Comparison of ENCODE assay signal across 10 cellular contexts in the genomic region with DNA sequence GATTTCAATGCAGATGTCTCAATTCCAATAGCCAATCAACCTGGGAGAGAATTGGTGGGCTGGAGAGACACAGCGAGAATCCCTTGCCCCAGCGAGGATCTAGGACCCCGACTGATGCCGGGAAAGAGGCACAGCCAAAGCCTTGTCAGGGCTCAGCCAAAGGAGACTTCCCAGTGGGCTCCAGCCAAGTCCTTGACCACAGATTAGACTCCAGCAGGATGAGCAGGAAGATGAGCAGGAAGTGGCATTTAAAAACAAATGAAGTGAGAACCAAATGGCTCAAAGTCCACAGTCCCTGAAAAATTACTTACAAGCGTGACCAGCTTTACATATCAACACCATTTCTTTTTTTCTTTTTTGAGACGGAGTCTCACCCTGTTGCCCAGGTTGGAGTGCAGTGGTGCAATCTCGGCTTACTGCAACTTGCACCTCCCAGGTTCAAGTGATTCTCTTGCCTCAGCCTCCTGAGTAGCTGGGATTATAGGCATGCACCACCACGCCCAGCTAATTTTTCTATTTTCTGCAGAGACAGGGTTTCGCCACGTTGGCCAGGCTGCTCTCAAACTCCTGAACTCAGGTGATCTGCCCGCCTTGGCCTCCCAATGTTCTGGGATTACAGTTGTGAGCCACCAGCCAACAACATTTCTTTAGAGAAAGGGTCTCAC. TPM values are rescaled to one million over a fixed set of nuclear protein-coding genes. Genes with fewer than 3 reads are reported as not detected.
DNase-seq lines count a peak whose midpoint lies in the region; ATAC-seq and TF ChIP-seq lines count a peak whose summit lies in the region.
"Had no signal": no experiment of that assay in that cellular context is flagged by ENCODE, and none has a peak within 500 bp of the region (broad histone marks: within the 10 kb centered on the region; RNA-seq: fewer than 3 reads in every experiment).

No MANE protein-coding gene starts in this region.

- H3K4me1 ChIP-seq in IMR-90 (ENCODE audit: control insufficient read depth, insufficient read depth, low read length), result peaks cover 36% of the 10 kb centered on the region

- no peak for TF ChIP-seq RAD21 in IMR-90 (IDR thresholded peaks at IDR 0.05; ENCODE audit: low read length)

- TF ChIP-seq CTCF in IMR-90 (conservative IDR thresholded peaks at IDR 0.05; ENCODE audit: low read depth, low read length) (no peak), epithelial cell of proximal tubule (conservative IDR thresholded peaks at IDR 0.05; ENCODE audit: low read depth, low read length) (no peak)

- H2AK5ac ChIP-seq in IMR-90 (ENCODE audit: low read depth, low read length), result no peak overlapping the region

- POLR2A ChIA-PET in IMR-90 (lab: Charles Lee; ENCODE audit: unreplicated experiment), result no interaction called here

- no peak overlapping the region for H3K27ac ChIP-seq in IMR-90 (ENCODE audit: insufficient read depth, low read length)

- H3K36me3 ChIP-seq in IMR-90 (ENCODE audit: control insufficient read depth, insufficient read depth, low read length), result peaks cover 6% of the 10 kb centered on the region; the same call in 1 of the 2 replicates

- in situ Hi-C loops in ACHN (cut with HindIII; ENCODE audit: low pct_ligation_motif_present, low pct_unique_long_range_greater_than_20kb, low sequenced_read_pairs), result no loop called here
- in situ Hi-C loops in IMR-90 (cut with MboI; ENCODE audit: low sequenced_read_pairs), result no loop called here

- H4K91ac ChIP-seq in IMR-90 (ENCODE audit: insufficient read depth, low read depth, low read length), result no peak overlapping the region

- no peaks in the 10 kb centered on the region for H3K27me3 ChIP-seq in IMR-90 (ENCODE audit: control insufficient read depth, insufficient read depth, low read length)

- 77% methylated on average over 9 of the region's 11 CpGs; no CpG with 5 or more reads in 1 of the 2 experiments for WGBS in IMR-90 (ENCODE audit: extremely low coverage in 2 of 2, insufficient read length in 1 of 2), 2 experiments

- no peak overlapping the region; the same call in 1 of the 2 replicates for H2BK20ac ChIP-seq in IMR-90 (ENCODE audit: low read depth, low read length)

- no peak overlapping the region for H3K56ac ChIP-seq in IMR-90 (ENCODE audit: extremely low read depth, insufficient read depth, low read length)

- no peak overlapping the region for H4K8ac ChIP-seq in IMR-90 (ENCODE audit: low read depth in 2 of 2, low read length in 2 of 2)

- CTCF ChIA-PET in IMR-90 (lab: Yijun Ruan, JAX), result no interaction called here

- no peaks in the 10 kb centered on the region for H3K9me3 ChIP-seq in IMR-90 (ENCODE audit: control insufficient read depth, insufficient read depth, low read length)

- peaks cover 44 to 93% of the 10 kb centered on the region in 2 experiments for H3K79me1 ChIP-seq in IMR-90 (ENCODE audit: low read depth in 1 of 2, low read length in 2 of 2)

- no peak overlapping the region for H3K23ac ChIP-seq in IMR-90 (ENCODE audit: low read depth, low read length)

- no peak for ATAC-seq in IMR-90 (ENCODE audit: low read depth)
- ATAC-seq: activated CD8-positive, alpha-beta T cell treated with anti-CD3 and anti-CD28 coated beads for 36 hours had no signal

- H4K20me1 ChIP-seq in IMR-90 (ENCODE audit: insufficient read depth, low read length), result peaks cover 95% of the 10 kb centered on the region

- dilution Hi-C loops in IMR-90 (cut with HindIII; ENCODE audit: low sequenced_read_pairs, unreplicated experiment), result no loop called here

- H2BK120ac ChIP-seq in IMR-90 (ENCODE audit: low read depth, low read length), result no peak overlapping the region

- H2BK5ac ChIP-seq in IMR-90 (ENCODE audit: low read depth, low read length, poor library complexity, severe bottlenecking), result no peak overlapping the region

- no peak for TF ChIP-seq POLR2A in IMR-90 (IDR thresholded peaks at IDR 0.05; ENCODE audit: low read depth, low read length)

- no peak overlapping the region for H3K4me2 ChIP-seq in IMR-90 (ENCODE audit: low read depth, low read length)

- H3K18ac ChIP-seq in IMR-90 (ENCODE audit: low read depth, low read length), result no peak overlapping the region

- H3K4ac ChIP-seq in IMR-90 (ENCODE audit: low read depth, low read length), result no peak overlapping the region

- H2AK9ac ChIP-seq in IMR-90 (replicated peaks; ENCODE audit: low read depth, low read length, poor library complexity), result no peak overlapping the region

- peaks cover 76% of the 10 kb centered on the region for H3K9me1 ChIP-seq in IMR-90 (ENCODE audit: insufficient read depth, low read length)

- no peak overlapping the region for H2BK15ac ChIP-seq in IMR-90 (ENCODE audit: low read depth, low read length)

- peak; percentile 26 for DNase-seq in ACHN
- peak; percentile 54 for DNase-seq in IMR-90
- peak; percentile 74 for DNase-seq in epithelial cell of proximal tubule (ENCODE audit: low read depth)
- DNase-seq in mucosa of gallbladder (ENCODE audit: low spot score), result peak; percentile 52
- no peak for DNase-seq in LoVo (ENCODE audit: low spot score)
- no peak for DNase-seq in NCI-H2196 treated with DMSO at 0.1 percent for 48 hours (lab: John Stamatoyannopoulos, UW; ENCODE audit: unreplicated experiment)
- DNase-seq in HuH-7 (ENCODE audit: low spot score), result no peak
- no peak for DNase-seq in HuH-7.5 (ENCODE audit: low spot score)
- DNase-seq: activated CD8-positive, alpha-beta T cell treated with anti-CD3 and anti-CD28 coated beads for 36 hours; retina had no signal

- H3K4me3 ChIP-seq in IMR-90 (ENCODE audit: insufficient read depth, low read depth, low read length) (no peak overlapping the region), epithelial cell of proximal tubule (ENCODE audit: low read depth, low read length) (no peak overlapping the region)

- H4K5ac ChIP-seq in IMR-90 (ENCODE audit: low read depth, low read length), result no peak overlapping the region

- no TSS peak for BruUV-seq in IMR-90 (replicated peaks; lab: Mats Ljungman, UMichigan)

- no peak overlapping the region for H3K9ac ChIP-seq in IMR-90 (ENCODE audit: low read depth, low read length)

- intact Hi-C loops in IMR-90 (cut with micrococcal nuclease), result no loop called here

- H3K14ac ChIP-seq in IMR-90 (replicated peaks; ENCODE audit: low read depth, low read length), result no peak overlapping the region

- H2AFZ ChIP-seq in IMR-90 (replicated peaks; ENCODE audit: low read length, poor library complexity), result no peak overlapping the region

TF ChIP-seq in IMR-90, 13 proteins besides CTCF, POLR2A, EP300 and RAD21:
- TF ChIP-seq BHLHE40 (IDR thresholded peaks at IDR 0.05; ENCODE audit: low read depth, low read length) (no peak), FOS (IDR thresholded peaks at IDR 0.05; ENCODE audit: low read depth, low read length) (no peak), MAFK (IDR thresholded peaks at IDR 0.05; ENCODE audit: low read depth, low read length) (no peak), NFE2L2 (IDR thresholded peaks at IDR 0.05; ENCODE audit: low read depth, low read length) (no peak), SMC3 (IDR thresholded peaks at IDR 0.05; ENCODE audit: low read depth, low read length) (no peak), RFX5 (IDR thresholded peaks at IDR 0.05; ENCODE audit: low read depth, low read length) (no peak), CHD1 (IDR thresholded peaks at IDR 0.05; ENCODE audit: low read depth, low read length) (no peak), RCOR1 (IDR thresholded peaks at IDR 0.05; ENCODE audit: insufficient replicate concordance, low read length) (no peak), CEBPB (IDR thresholded peaks at IDR 0.05; ENCODE audit: low read depth, low read length) (no peak)

RNA-seq across cellular contexts. Expression of gene CTBP2, which starts 40.2 kb away (rescaled TPM):
- total RNA-seq in IMR-90 (2012; rRNA removed) (74.2 and 81.0 TPM in 2 replicates), epithelial cell of proximal tubule (57.3 and 106 TPM in 2 replicates), mucosa of gallbladder (99.5 TPM)
- 80.2 and 86.6 TPM in 2 replicates for polyA plus RNA-seq in IMR-90 (2012; rRNA removed)
- polyA plus RNA-seq in IMR-90 (2012; cell fraction: cytosol; rRNA removed), result 63.0 and 104 TPM in 2 replicates
- 167 and 220 TPM in 2 replicates for polyA plus RNA-seq in IMR-90 (2012; cell fraction: nucleus; rRNA removed; ENCODE audit: low replicate concordance)

Comparison
In these comparisons a context has a peak if more than half of its experiments do, and no peak if none do; other contexts are left out.
1. DNase-seq: peak in ACHN (single experiment), IMR-90 (single experiment), epithelial cell of proximal tubule (single experiment) and mucosa of gallbladder (single experiment); none in LoVo (single experiment), NCI-H2196 treated with DMSO at 0.1 percent for 48 hours (single experiment), HuH-7 (single experiment) and HuH-7.5 (single experiment).